1 cellular context compared by ENCODE assay signal in the genomic region with DNA sequence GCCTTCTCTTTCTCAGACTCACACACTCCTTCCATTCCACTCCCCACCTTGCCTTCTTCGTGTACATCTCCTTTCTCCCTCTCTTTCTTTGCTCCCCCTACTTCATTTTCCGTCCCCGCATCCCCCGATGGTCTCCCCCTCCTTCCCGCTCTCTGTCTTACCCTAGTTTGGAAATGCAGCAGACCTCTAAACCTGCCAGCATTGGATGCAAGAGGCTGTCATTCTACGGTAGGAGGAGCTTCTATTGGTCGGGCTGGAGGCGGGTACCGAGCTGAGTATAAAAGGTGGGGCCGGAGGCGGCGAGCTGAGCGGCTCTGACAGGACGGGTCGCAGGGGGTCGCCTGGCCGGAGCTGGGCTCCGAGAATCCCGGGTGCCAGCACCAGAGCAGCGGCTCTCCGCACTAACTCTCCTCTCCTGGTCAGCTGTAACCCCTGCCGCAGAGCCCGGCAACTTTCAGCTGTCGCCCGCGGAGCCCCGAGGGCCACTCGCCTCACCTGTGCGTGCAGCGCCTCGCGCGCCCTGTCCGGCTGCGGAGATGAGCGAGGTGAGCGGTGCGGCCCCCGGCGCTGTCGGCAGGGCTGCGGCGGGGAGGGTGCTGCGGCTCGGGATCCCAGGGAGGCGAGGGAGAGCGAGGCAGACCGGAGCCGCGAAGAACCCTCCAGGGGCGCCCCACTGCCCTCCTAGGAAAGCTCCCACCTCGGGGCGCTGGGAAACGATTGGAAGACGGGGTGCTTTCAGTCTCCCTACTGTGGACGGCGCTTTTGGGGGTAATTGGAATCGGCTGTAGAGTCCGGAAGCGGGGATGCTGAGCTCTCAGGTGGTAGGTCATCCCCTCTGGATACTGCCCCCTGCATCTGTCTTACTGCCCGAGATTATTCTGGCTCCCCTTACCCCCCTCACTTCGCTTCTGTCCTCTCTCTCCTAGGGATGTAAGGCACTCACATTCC.
TF ChIP-seq lines count a peak whose summit lies in the region.

Gene PCP4L1, plus strand, starts transcription at position 307 of the 948 bp plus-strand sequence. Its CDS starts 230 bp downstream, at position 537.

TF ChIP-seq in IMR-90, 13 proteins besides CTCF, POLR2A, EP300 and RAD21 (continued from another document):
- TF ChIP-seq ELK1 (IDR thresholded peaks at IDR 0.05; ENCODE audit: borderline replicate concordance, low read depth, low read length): no peak
- TF ChIP-seq FOS (IDR thresholded peaks at IDR 0.05; ENCODE audit: low read depth, low read length): no peak
- no peak for TF ChIP-seq CHD1 (IDR thresholded peaks at IDR 0.05; ENCODE audit: low read depth, low read length)
- TF ChIP-seq BHLHE40 (IDR thresholded peaks at IDR 0.05; ENCODE audit: low read depth, low read length): no peak
TF ChIP-seq in IMR-90: peak in this region for 0.
